Comparison of ENCODE assay signal across 15 cellular contexts in genomic region chr6:33961686-33962085, GRCh38.
DNase-seq lines count a peak whose midpoint lies in the region; TF ChIP-seq lines count a peak whose summit lies in the region.
"Had no signal": no experiment of that assay in that cellular context is flagged by ENCODE, and none has a peak within 500 bp of the region (broad histone marks: within the 10 kb centered on the region; RNA-seq: fewer than 3 reads in every experiment).

No MANE protein-coding gene starts in this region.

- H2AK5ac ChIP-seq in H9 (ENCODE audit: insufficient read length, low read length), result no peak overlapping the region

- no peaks in the 10 kb centered on the region for H4K20me1 ChIP-seq in H9 (ENCODE audit: control insufficient read depth, insufficient read depth, insufficient read length)
- no peaks in the 10 kb centered on the region for H4K20me1 ChIP-seq in neural progenitor cell (ENCODE audit: low read depth)

- no peak overlapping the region for H4K5ac ChIP-seq in H9 (ENCODE audit: insufficient read length, low read depth, low read length)

- peaks cover 1% of the 10 kb centered on the region for H3K27me3 Mint-ChIP-seq in H9 (ENCODE audit: low read depth)
- H3K27me3 Mint-ChIP-seq in endodermal cell (ENCODE audit: insufficient read depth), result peaks cover 14% of the 10 kb centered on the region
- peaks cover 11% of the 10 kb centered on the region for H3K27me3 Mint-ChIP-seq in neural progenitor cell (ENCODE audit: insufficient read depth, low read depth)
- peaks cover 10% of the 10 kb centered on the region for H3K27me3 Mint-ChIP-seq in mesothelial cell of epicardium (ENCODE audit: low read depth)
- H3K27me3 Mint-ChIP-seq in nephron progenitor cell (ENCODE audit: low read depth, poor library complexity), result peaks cover 25% of the 10 kb centered on the region

- H3K27me3 ChIP-seq in H9 (ENCODE audit: insufficient read depth, low read length), result no peaks in the 10 kb centered on the region
- H3K27me3 ChIP-seq in endodermal cell (ENCODE audit: control insufficient read depth, insufficient read depth, low read length, poor library complexity, severe bottlenecking), result no peaks in the 10 kb centered on the region
- no peaks in the 10 kb centered on the region for H3K27me3 ChIP-seq in neural progenitor cell
- H3K27me3 ChIP-seq: BE2C had no signal

- no peak overlapping the region for H2BK5ac ChIP-seq in H9 (ENCODE audit: insufficient read length, low read length)

- no peak overlapping the region for H2AFZ ChIP-seq in H9 (ENCODE audit: low read length)
- H2AFZ ChIP-seq in neural progenitor cell (replicated peaks), result no peak overlapping the region
- H2AFZ ChIP-seq: GM23338 had no signal

- H3K4me3 ChIP-seq in endodermal cell (ENCODE audit: low read length) (no peak overlapping the region), neural progenitor cell (no peak overlapping the region)
- H3K4me3 ChIP-seq: A549, GM23338, HAP-1 had no signal

- no peak overlapping the region for H4K8ac ChIP-seq in H9 (replicated peaks; ENCODE audit: insufficient read length, low read depth, low read length)

- H3K9me3 ChIP-seq in H9 (ENCODE audit: control insufficient read depth, low read depth, low read length), result no peaks in the 10 kb centered on the region
- no peaks in the 10 kb centered on the region for H3K9me3 ChIP-seq in endodermal cell (ENCODE audit: control insufficient read depth, low read length)
- H3K9me3 ChIP-seq in neural progenitor cell (ENCODE audit: low read depth), result no peaks in the 10 kb centered on the region
- H3K9me3 ChIP-seq: A549, BE2C, HAP-1 had no signal

- no peak overlapping the region for H2BK15ac ChIP-seq in H9 (ENCODE audit: low read depth, low read length)

- H3K9ac ChIP-seq in H9 (ENCODE audit: extremely low read depth, insufficient read length, low read length) (no peak overlapping the region), endodermal cell (ENCODE audit: extremely low read depth, low read length, poor library complexity, severe bottlenecking) (no peak overlapping the region), neural progenitor cell (no peak overlapping the region)

- no peak overlapping the region for H3K18ac ChIP-seq in H9 (ENCODE audit: insufficient read length, low read depth, low read length)

- no peak overlapping the region for H3K14ac ChIP-seq in H9 (ENCODE audit: insufficient read depth, low read length)

- no peaks in the 10 kb centered on the region; the same call in 1 of the 2 replicates for H3K4me1 ChIP-seq in H9 (ENCODE audit: insufficient read depth, low read length)
- H3K4me1 ChIP-seq in endodermal cell (ENCODE audit: control insufficient read depth, insufficient read depth, low read length), result peaks cover 4% of the 10 kb centered on the region
- no peaks in the 10 kb centered on the region for H3K4me1 ChIP-seq in neural progenitor cell
- H3K4me1 ChIP-seq: A549, BE2C had no signal

- DNase-seq in 8988T (peak; percentile 0), H9 (peak; percentile 11), endodermal cell (peak; percentile 26), neural progenitor cell (ENCODE audit: low spot score) (no peak), SKM-1 (lab: John Stamatoyannopoulos, UW; ENCODE audit: unreplicated experiment) (no peak), mesothelial cell of epicardium (ENCODE audit: low spot score in 2 of 2, unreplicated experiment in 2 of 2) (no peak), nephron progenitor cell (no peak), HuH-7 (ENCODE audit: low spot score) (no peak)
- DNase-seq: BE2C; CD4-positive, alpha-beta memory T cell; DMS153 had no signal

- no peak overlapping the region for H3K56ac ChIP-seq in H9 (ENCODE audit: insufficient read length, low read depth, low read length)

- H3K4me1 Mint-ChIP-seq in H9 (peaks cover 22 to 25% of the 10 kb centered on the region in 2 experiments), endodermal cell (peaks cover 10% of the 10 kb centered on the region), neural progenitor cell (peaks cover 21% of the 10 kb centered on the region), mesothelial cell of epicardium (no peaks in the 10 kb centered on the region), nephron progenitor cell (peaks cover 34% of the 10 kb centered on the region)

- H3K23ac ChIP-seq in H9 (ENCODE audit: insufficient read length, low read depth, low read length), result no peak overlapping the region

- H3F3A ChIP-seq in neural progenitor cell (ENCODE audit: low read depth), result no peaks in the 10 kb centered on the region

- H3K36me3 Mint-ChIP-seq in H9 (ENCODE audit: insufficient read depth in 1 of 3, low read depth in 3 of 3) (no peaks in the 10 kb centered on the region), endodermal cell (ENCODE audit: low read depth) (no peaks in the 10 kb centered on the region), neural progenitor cell (no peaks in the 10 kb centered on the region), mesothelial cell of epicardium (no peaks in the 10 kb centered on the region), nephron progenitor cell (ENCODE audit: low read depth) (no peaks in the 10 kb centered on the region)
- H3K36me3 Mint-ChIP-seq: CD4-positive, alpha-beta memory T cell had no signal

- H3K27ac Mint-ChIP-seq in H9 (no peak overlapping the region), endodermal cell (no peak overlapping the region), neural progenitor cell (peak overlapping the region; percentile 65), mesothelial cell of epicardium (no peak overlapping the region), nephron progenitor cell (no peak overlapping the region)
- H3K27ac Mint-ChIP-seq: GM23338 had no signal

- no peaks in the 10 kb centered on the region for H3K36me3 ChIP-seq in endodermal cell (ENCODE audit: control insufficient read depth, insufficient read depth, low read length)
- no peaks in the 10 kb centered on the region for H3K36me3 ChIP-seq in neural progenitor cell
- H3K36me3 ChIP-seq: BE2C, HAP-1 had no signal

- H3K79me2 ChIP-seq in H9 (ENCODE audit: insufficient read depth, low read length) (no peaks in the 10 kb centered on the region), neural progenitor cell (ENCODE audit: low read depth) (no peaks in the 10 kb centered on the region)

- no peak overlapping the region for H2BK120ac ChIP-seq in H9 (ENCODE audit: low read depth, low read length, poor library complexity, severe bottlenecking)

- H3K4me3 Mint-ChIP-seq in H9 (no peak overlapping the region), endodermal cell (no peak overlapping the region), neural progenitor cell (no peak overlapping the region), mesothelial cell of epicardium (no peak overlapping the region), nephron progenitor cell (no peak overlapping the region)
- H3K4me3 Mint-ChIP-seq: CD4-positive, alpha-beta memory T cell; GM23338 had no signal

- peaks cover 0 to 3% of the 10 kb centered on the region in 2 experiments; a peak in 1 of 5 replicates for H3K9me3 Mint-ChIP-seq in H9
- peaks cover 3% of the 10 kb centered on the region for H3K9me3 Mint-ChIP-seq in endodermal cell
- no peaks in the 10 kb centered on the region for H3K9me3 Mint-ChIP-seq in neural progenitor cell
- H3K9me3 Mint-ChIP-seq in mesothelial cell of epicardium, result peaks cover 5% of the 10 kb centered on the region
- no peaks in the 10 kb centered on the region for H3K9me3 Mint-ChIP-seq in nephron progenitor cell

- no peak overlapping the region for H3K4ac ChIP-seq in H9 (ENCODE audit: low read depth, low read length)

- H3K79me1 ChIP-seq in H9 (ENCODE audit: insufficient read depth, low read depth, low read length, poor library complexity, severe bottlenecking), result no peaks in the 10 kb centered on the region

- H2BK12ac ChIP-seq in H9 (ENCODE audit: insufficient read length, low read depth, low read length), result no peak overlapping the region

- H3K4me2 ChIP-seq in H9 (ENCODE audit: insufficient read depth, insufficient read length, low read length), result no peak overlapping the region
- no peak overlapping the region for H3K4me2 ChIP-seq in neural progenitor cell
- H3K4me2 ChIP-seq: A549, GM23338 had no signal

- no peak overlapping the region for H3T11ph ChIP-seq in H9 (ENCODE audit: low read length)

- H3K27ac ChIP-seq in H9 (ENCODE audit: insufficient read length, low read depth, low read length) (no peak overlapping the region), endodermal cell (ENCODE audit: low read depth, low read length) (no peak overlapping the region), neural progenitor cell (no peak overlapping the region)
- H3K27ac ChIP-seq: A549, C4-2B had no signal

- no CpG with 5 or more reads among the region's 6 CpGs for WGBS in H9 (ENCODE audit: extremely low coverage, insufficient read length, low lambda C conversion rate)
- 86 to 91% methylated on average over 3 to 6 of the region's 6 CpGs for WGBS in endodermal cell (ENCODE audit: insufficient coverage in 1 of 2, insufficient read length in 1 of 2), 2 experiments

- no peak overlapping the region for H2BK20ac ChIP-seq in H9 (ENCODE audit: low read depth, low read length, poor library complexity, severe bottlenecking)

- no peak overlapping the region for H4K91ac ChIP-seq in H9 (ENCODE audit: insufficient read length, low read depth, low read length)

- TF ChIP-seq CTCF in H9 (conservative IDR thresholded peaks at IDR 0.05) (no peak), endodermal cell (conservative IDR thresholded peaks at IDR 0.05) (no peak), neural progenitor cell (IDR thresholded peaks at IDR 0.05) (no peak), mesothelial cell of epicardium (IDR thresholded peaks at IDR 0.05; ENCODE audit: unreplicated experiment) (no peak), nephron progenitor cell (IDR thresholded peaks at IDR 0.05) (no peak)

- H3K23me2 ChIP-seq in H9 (ENCODE audit: insufficient read length, low read depth, low read length, poor library complexity, severe bottlenecking), result no peaks in the 10 kb centered on the region

Comparison
In these comparisons a context has a peak if more than half of its experiments do, and no peak if none do; other contexts are left out.
1. DNase-seq: peak in 8988T (single experiment), H9 (single experiment) and endodermal cell (single experiment); none in neural progenitor cell (single experiment), SKM-1 (single experiment), mesothelial cell of epicardium (0 of 2), nephron progenitor cell (single experiment) and HuH-7 (single experiment).